Comparison of ENCODE assay signal across 13 cellular contexts in the genomic region with DNA sequence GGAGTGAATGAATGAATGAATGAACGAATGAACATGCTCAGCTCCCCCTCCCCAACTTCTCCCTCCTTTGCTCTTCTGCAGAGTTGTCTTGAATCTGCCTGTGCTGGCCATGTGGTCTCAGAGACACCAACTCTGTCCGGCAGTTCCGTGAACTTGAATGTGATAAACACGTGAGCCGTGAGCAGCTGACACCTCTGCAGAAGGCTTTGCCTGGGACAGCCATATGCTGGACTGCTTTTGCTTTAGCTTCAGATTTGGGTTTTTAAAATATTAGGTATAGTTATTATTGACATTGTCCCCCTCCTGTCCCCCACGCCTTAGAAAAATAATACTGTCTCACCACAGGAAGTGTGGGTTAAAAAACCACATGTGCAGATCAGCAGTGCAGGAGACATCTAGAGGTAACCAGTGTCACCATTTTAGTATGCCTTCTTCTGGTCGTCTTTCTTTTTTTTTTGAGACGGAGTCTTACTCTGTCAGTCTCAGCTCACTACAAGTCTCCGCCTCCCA.
DNase-seq lines count a peak whose midpoint lies in the region; ATAC-seq and TF ChIP-seq lines count a peak whose summit lies in the region.
"Had no signal": no experiment of that assay in that cellular context is flagged by ENCODE, and none has a peak within 500 bp of the region (broad histone marks: within the 10 kb centered on the region; RNA-seq: fewer than 3 reads in every experiment).

No MANE protein-coding gene starts in this region.

- peaks cover 10% of the 10 kb centered on the region for H3K4me1 ChIP-seq in psoas muscle

- WGBS in psoas muscle, 3 donors: 62 to 81% (median 62%) methylated on average over 9 of the region's 9 CpGs

- no peaks in the 10 kb centered on the region for H3K9me3 Mint-ChIP-seq in activated CD4-positive, alpha-beta T cell treated with anti-CD3 and anti-CD28 coated beads for 36 hours (ENCODE audit: low read depth)
- no peaks in the 10 kb centered on the region for H3K9me3 Mint-ChIP-seq in activated T-cell treated with anti-CD3 and anti-CD28 coated beads, Interleukin-2, amount 50 U/mL, for 4 hours
- H3K9me3 Mint-ChIP-seq in natural killer cell (no peaks in the 10 kb centered on the region), progenitor cell of endocrine pancreas (ENCODE audit: low read depth) (no peaks in the 10 kb centered on the region)

- TF ChIP-seq CTCF in natural killer cell (IDR thresholded peaks at IDR 0.05) (no peak), psoas muscle (IDR thresholded peaks at IDR 0.05) (no peak), progenitor cell of endocrine pancreas (IDR thresholded peaks at IDR 0.05; ENCODE audit: unreplicated experiment) (no peak)

- H3K27ac Mint-ChIP-seq in activated CD4-positive, alpha-beta T cell treated with anti-CD3 and anti-CD28 coated beads for 36 hours: peak overlapping the region; percentile 38
- H3K27ac Mint-ChIP-seq in natural killer cell: peak overlapping the region; percentile 73 to 84
- no peak overlapping the region for H3K27ac Mint-ChIP-seq in progenitor cell of endocrine pancreas

- no peak overlapping the region for H3K4me3 ChIP-seq in psoas muscle
- H3K4me3 ChIP-seq: sigmoid colon had no signal

- ATAC-seq in activated CD4-positive, alpha-beta T cell treated with anti-CD3 and anti-CD28 coated beads for 36 hours: peak; percentile 86
- peak; percentile 46 to 66 for ATAC-seq in activated T-cell treated with anti-CD3 and anti-CD28 coated beads, Interleukin-2, amount 50 U/mL, for 4 hours
- ATAC-seq in natural killer cell: peak; percentile 82 to 90 (median 89)
- ATAC-seq in HG02884 (IDR thresholded peaks at IDR 0.05; ENCODE audit: unreplicated experiment): no peak
- ATAC-seq in psoas muscle: no peak

- no peak overlapping the region for H3K4me3 Mint-ChIP-seq in activated CD4-positive, alpha-beta T cell treated with anti-CD3 and anti-CD28 coated beads for 36 hours
- H3K4me3 Mint-ChIP-seq in activated T-cell treated with anti-CD3 and anti-CD28 coated beads, Interleukin-2, amount 50 U/mL, for 4 hours: no peak overlapping the region
- H3K4me3 Mint-ChIP-seq in natural killer cell (peak overlapping the region; percentile 75), progenitor cell of endocrine pancreas (ENCODE audit: low read depth) (no peak overlapping the region)

- intact Hi-C loops in activated CD4-positive, alpha-beta T cell treated with anti-CD3 and anti-CD28 coated beads for 36 hours (cut with DNase I, micrococcal nuclease): loop anchor here in 1 of 2 experiments (2.0 kb wide), 1 partner anchor 144 kb away; the partner anchor contains the start of gene CEP20
- intact Hi-C loops in natural killer cell (cut with micrococcal nuclease): no loop called here
- intact Hi-C loops in psoas muscle (cut with DNase I): no loop called here

- peaks cover 6 to 47% of the 10 kb centered on the region in 2 donors for H3K36me3 ChIP-seq in psoas muscle (ENCODE audit: insufficient read depth in 1 of 2, low read depth in 1 of 2)

- no peak overlapping the region for H3K27ac ChIP-seq in psoas muscle
- H3K27ac ChIP-seq: brain microvascular endothelial cell had no signal

- peaks cover 47% of the 10 kb centered on the region for H3K36me3 Mint-ChIP-seq in activated CD4-positive, alpha-beta T cell treated with anti-CD3 and anti-CD28 coated beads for 36 hours (ENCODE audit: low read depth)
- H3K36me3 Mint-ChIP-seq in activated T-cell treated with anti-CD3 and anti-CD28 coated beads, Interleukin-2, amount 50 U/mL, for 4 hours (ENCODE audit: insufficient read depth): peaks cover 29% of the 10 kb centered on the region
- no peaks in the 10 kb centered on the region for H3K36me3 Mint-ChIP-seq in natural killer cell
- peaks cover 16% of the 10 kb centered on the region for H3K36me3 Mint-ChIP-seq in progenitor cell of endocrine pancreas (ENCODE audit: insufficient read depth)

- no peaks in the 10 kb centered on the region for H3K27me3 Mint-ChIP-seq in activated CD4-positive, alpha-beta T cell treated with anti-CD3 and anti-CD28 coated beads for 36 hours
- H3K27me3 Mint-ChIP-seq in activated T-cell treated with anti-CD3 and anti-CD28 coated beads, Interleukin-2, amount 50 U/mL, for 4 hours (ENCODE audit: low read depth): no peaks in the 10 kb centered on the region
- H3K27me3 Mint-ChIP-seq in natural killer cell (ENCODE audit: low read depth in 2 of 2): no peaks in the 10 kb centered on the region
- H3K27me3 Mint-ChIP-seq in progenitor cell of endocrine pancreas: no peaks in the 10 kb centered on the region

- CTCF ChIA-PET in activated CD4-positive, alpha-beta T cell treated with anti-CD3 and anti-CD28 coated beads for 36 hours (lab: Charles Lee): interaction anchor here (0.7 to 0.8 kb wide), 2 partner anchors 14 to 227 kb away, joined by 3 read pairs; no protein-coding TSS in a partner anchor

- no peaks in the 10 kb centered on the region for H3K27me3 ChIP-seq in psoas muscle (ENCODE audit: insufficient read depth in 3 of 3, low read length in 2 of 3)
- H3K27me3 ChIP-seq: brain microvascular endothelial cell, sigmoid colon had no signal

- POLR2A ChIA-PET in activated CD4-positive, alpha-beta T cell treated with anti-CD3 and anti-CD28 coated beads for 36 hours (lab: Charles Lee): no interaction called here

- H3K4me1 Mint-ChIP-seq in activated CD4-positive, alpha-beta T cell treated with anti-CD3 and anti-CD28 coated beads for 36 hours: peaks cover 15% of the 10 kb centered on the region
- peaks cover 20% of the 10 kb centered on the region for H3K4me1 Mint-ChIP-seq in activated T-cell treated with anti-CD3 and anti-CD28 coated beads, Interleukin-2, amount 50 U/mL, for 4 hours (ENCODE audit: low read depth)
- peaks cover 25 to 31% of the 10 kb centered on the region in 2 donors for H3K4me1 Mint-ChIP-seq in natural killer cell
- peaks cover 3% of the 10 kb centered on the region for H3K4me1 Mint-ChIP-seq in progenitor cell of endocrine pancreas (ENCODE audit: low read depth)

- no peaks in the 10 kb centered on the region for H3K9me3 ChIP-seq in psoas muscle
- H3K9me3 ChIP-seq: sigmoid colon had no signal

- peak; percentile 29 for DNase-seq in activated CD4-positive, alpha-beta T cell treated with anti-CD3 and anti-CD28 coated beads for 36 hours
- DNase-seq in activated CD4-positive, alpha-beta T cell treated with anti-CD3 and anti-CD28 coated beads for 1 hour: no peak
- DNase-seq in KG1 (lab: John Stamatoyannopoulos, UW): peak; percentile 24
- no peak for DNase-seq in activated T-cell treated with anti-CD3 and anti-CD28 coated beads, Interleukin-2, amount 50 U/mL, for 4 hours
- DNase-seq in natural killer cell: peak; percentile 28
- DNase-seq in psoas muscle: no peak
- no peak for DNase-seq in progenitor cell of endocrine pancreas (ENCODE audit: low spot score, unreplicated experiment)
- DNase-seq: activated CD4-positive, alpha-beta T cell treated with anti-CD3 and anti-CD28 coated beads, Interleukin-2, amount 50 U/mL, for 4 hours; brain microvascular endothelial cell; EL; NCI-H2081; sigmoid colon had no signal

Comparison
In these comparisons a context has a peak if more than half of its experiments do, and no peak if none do; other contexts are left out.
1. DNase-seq: peak in activated CD4-positive, alpha-beta T cell treated with anti-CD3 and anti-CD28 coated beads for 36 hours (single experiment), KG1 (single experiment) and natural killer cell (single experiment); none in activated CD4-positive, alpha-beta T cell treated with anti-CD3 and anti-CD28 coated beads for 1 hour (single experiment), activated T-cell treated with anti-CD3 and anti-CD28 coated beads, Interleukin-2, amount 50 U/mL, for 4 hours (single experiment), psoas muscle (0 of 2) and progenitor cell of endocrine pancreas (single experiment).
2. ATAC-seq: peak in activated CD4-positive, alpha-beta T cell treated with anti-CD3 and anti-CD28 coated beads for 36 hours (single experiment), activated T-cell treated with anti-CD3 and anti-CD28 coated beads, Interleukin-2, amount 50 U/mL, for 4 hours (2 of 2) and natural killer cell (3 of 3); none in HG02884 (single experiment) and psoas muscle (0 of 4).